Comparison of ENCODE assay signal across 30 cellular contexts in the genomic region with DNA sequence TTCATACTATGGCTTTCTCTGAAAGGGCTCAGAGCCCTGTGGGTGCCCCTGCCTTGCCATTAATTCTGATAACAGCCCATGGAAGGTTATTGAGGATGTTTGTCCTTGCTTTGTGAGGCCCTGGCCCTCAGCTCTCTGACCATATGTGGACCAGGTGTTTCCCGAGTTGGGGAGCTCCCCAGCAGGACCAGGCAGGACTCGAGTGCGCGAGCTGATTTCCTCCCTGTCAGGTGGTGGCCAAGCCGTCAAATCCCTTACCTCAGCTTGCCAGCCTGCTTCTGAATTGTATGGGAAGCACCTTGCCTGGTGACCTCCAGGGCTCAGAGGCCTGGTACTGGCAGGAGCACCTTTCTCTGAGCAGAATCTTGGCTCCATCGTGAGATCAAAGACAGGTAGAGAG. TPM values are rescaled to one million over a fixed set of nuclear protein-coding genes. Genes with fewer than 3 reads are reported as not detected.
A peak's percentile ranks its signal among the peaks of the same experiment; 100 is the strongest.
DNase-seq lines count a peak whose midpoint lies in the region; ATAC-seq, FAIRE-seq and TF ChIP-seq lines count a peak whose summit lies in the region.
"Had no signal": no experiment of that assay in that cellular context is flagged by ENCODE, and none has a peak within 500 bp of the region (broad histone marks: within the 10 kb centered on the region; RNA-seq: fewer than 3 reads in every experiment).

No MANE protein-coding gene starts in this region.

- CTCF ChIA-PET in K562 (lab: Yijun Ruan, JAX; ENCODE audit: low intra/inter-chr PET ratio): no interaction called here

- no peak for TF ChIP-seq RAD21 in K562 (CRISPR knock-in tag; conservative IDR thresholded peaks at IDR 0.05 in 1 of 2, IDR thresholded peaks at IDR 0.05 in 1 of 2)

- no peak overlapping the region for H3K4me3 ChIP-seq in K562
- H3K4me3 ChIP-seq: HAP-1, SJCRH30 had no signal

- peak overlapping the region; percentile 54 for H3K27ac Mint-ChIP-seq in stimulated activated naive B cell treated with anti-CD40 and anti-IgM and Interleukin-4, amounts not matched to agents 10 μg/mL and 1 μg/mL and 100 μg/mL, for 72 hours
- H3K27ac Mint-ChIP-seq: CD8-positive, alpha-beta memory T cell; HFFc6; IgD-negative memory B cell had no signal

- H3K27ac ChIP-seq in K562 (ENCODE audit: extremely low read depth, low read depth, low read length): no peak overlapping the region
- H3K27ac ChIP-seq: 22Rv1, SJCRH30 had no signal

- no peak for TF ChIP-seq CTCF in K562 (IDR thresholded peaks at IDR 0.05 in 2 of 3, conservative IDR thresholded peaks at IDR 0.05 in 1 of 3; ENCODE audit: insufficient read depth in 2 of 3, low read depth in 1 of 3, low read length in 3 of 3)

- DNase-seq in NCI-H748 (lab: John Stamatoyannopoulos, UW; ENCODE audit: unreplicated experiment) (peak; percentile 2), NCI-H748 treated with DMSO at 0.1 percent for 48 hours (lab: John Stamatoyannopoulos, UW) (no peak), NCI-H146 treated with DMSO at 0.1 percent for 48 hours (lab: John Stamatoyannopoulos, UW; ENCODE audit: unreplicated experiment) (peak; percentile 12), K562 (ENCODE audit: extremely low read depth in 1 of 4, low spot score in 3 of 4) (no peak), KBM-7 (no peak), NOMO-1 (lab: John Stamatoyannopoulos, UW; ENCODE audit: unreplicated experiment in 2 of 2) (no peak)
- DNase-seq in stimulated activated naive B cell treated with anti-CD40 and anti-IgM and Interleukin-4, amounts not matched to agents 10 μg/mL and 1 μg/mL and 100 μg/mL, for 72 hours: no peak
- DNase-seq: BE2C; CD8-positive, alpha-beta memory T cell; DMS 273 treated with DMSO at 0.1 percent for 48 hours; DMS79; EL; GF-D8; HFFc6; Karpas-422; NCI-H1105; NCI-H1436 treated with DMSO at 0.1 percent for 48 hours; NCI-H2029; NCI-H446; NCI-H524 treated with DMSO at 0.1 percent for 48 hours; OCI-M1; SJCRH30 had no signal

- H3K4me1 ChIP-seq in K562 (replicated peaks in 1 of 2; ENCODE audit: control insufficient read depth in 2 of 2, insufficient read depth in 2 of 2, low read length in 2 of 2): peaks cover 2 to 12% of the 10 kb centered on the region in 2 experiments; a peak in 3 of 5 replicates
- H3K4me1 ChIP-seq: BE2C, HAP-1, SJCRH30 had no signal

- POLR2A ChIA-PET in K562 (lab: Yijun Ruan, JAX): interaction anchor here (1.0 to 1.1 kb wide), 2 partner anchors 13 to 18 kb away, joined by 5 read pairs; a partner anchor contains a TSS

- no peak for TF ChIP-seq POLR2A in K562 (conservative IDR thresholded peaks at IDR 0.05)

- no peak for FAIRE-seq in K562 (lab: Jason Lieb, UNC)
- FAIRE-seq: GM18507 had no signal

- H3K79me2 ChIP-seq in K562 (ENCODE audit: control insufficient read depth, insufficient read depth, low read length): no peaks in the 10 kb centered on the region

- no peak overlapping the region for H3K4me3 Mint-ChIP-seq in stimulated activated naive B cell treated with anti-CD40 and anti-IgM and Interleukin-4, amounts not matched to agents 10 μg/mL and 1 μg/mL and 100 μg/mL, for 72 hours
- H3K4me3 Mint-ChIP-seq: CD14-positive monocyte; CD8-positive, alpha-beta memory T cell; HFFc6; IgD-negative memory B cell had no signal

- no peak for TF ChIP-seq EP300 in K562 (IDR thresholded peaks at IDR 0.05; ENCODE audit: low read length)

- no TSS peak for BruUV-seq in K562 (replicated peaks; lab: Mats Ljungman, UMichigan)

- no peaks in the 10 kb centered on the region for H3K36me3 Mint-ChIP-seq in stimulated activated naive B cell treated with anti-CD40 and anti-IgM and Interleukin-4, amounts not matched to agents 10 μg/mL and 1 μg/mL and 100 μg/mL, for 72 hours
- H3K36me3 Mint-ChIP-seq: CD14-positive monocyte had no signal

- H3K9me3 ChIP-seq in K562 (replicated peaks; ENCODE audit: control insufficient read depth, insufficient read depth, low read depth, low read length): no peaks in the 10 kb centered on the region
- H3K9me3 ChIP-seq: BE2C, HAP-1, SJCRH30 had no signal

- H3K9me1 ChIP-seq in K562 (ENCODE audit: control insufficient read depth, insufficient read depth, low read length): no peaks in the 10 kb centered on the region

- H3K27me3 ChIP-seq in K562 (ENCODE audit: control insufficient read depth in 2 of 2, insufficient read depth in 2 of 2, low read length in 2 of 2): no peaks in the 10 kb centered on the region
- H3K27me3 ChIP-seq: BE2C, SJCRH30 had no signal

- no peaks in the 10 kb centered on the region for H3K27me3 Mint-ChIP-seq in stimulated activated naive B cell treated with anti-CD40 and anti-IgM and Interleukin-4, amounts not matched to agents 10 μg/mL and 1 μg/mL and 100 μg/mL, for 72 hours
- H3K27me3 Mint-ChIP-seq: IgD-negative memory B cell had no signal

- WGBS in K562 (ENCODE audit: insufficient coverage, low coverage, missing lambda C conversion rate): 58% methylated on average over 6 of the region's 6 CpGs

- H3K9ac ChIP-seq in K562 (ENCODE audit: insufficient read depth in 1 of 2, low read depth in 2 of 2, low read length in 2 of 2): peak overlapping the region in 1 of 2 experiments; percentile 15; a peak in 1 of 4 replicates

- H3K36me3 ChIP-seq in K562 (ENCODE audit: control insufficient read depth, insufficient read depth, low read length): no peaks in the 10 kb centered on the region
- H3K36me3 ChIP-seq: BE2C, HAP-1, SJCRH30 had no signal

- in situ Hi-C loops in K562 (cut with MboI): no loop called here
- in situ Hi-C loops in KBM-7 (cut with MboI; ENCODE audit: low pct_unique_long_range_greater_than_20kb, low sequenced_read_pairs): no loop called here

- ATAC-seq in K562: peak; percentile 15
- no peak for ATAC-seq in stimulated activated naive B cell treated with anti-CD40 and anti-IgM and Interleukin-4, amounts not matched to agents 10 μg/mL and 1 μg/mL and 100 μg/mL, for 72 hours (replicated peaks)
- ATAC-seq in GM18502 (IDR thresholded peaks at IDR 0.05; ENCODE audit: poor library complexity, unreplicated experiment): no peak
- ATAC-seq: Right ventricle myocardium inferior, SK-N-SH treated with all-trans-retinoic acid at 6 μM for 48 hours had no signal

- H3K4me2 ChIP-seq in K562 (ENCODE audit: insufficient read depth, low read length): no peak overlapping the region

- intact Hi-C loops in K562 (cut with micrococcal nuclease): no loop called here

- H3K9me3 Mint-ChIP-seq in stimulated activated naive B cell treated with anti-CD40 and anti-IgM and Interleukin-4, amounts not matched to agents 10 μg/mL and 1 μg/mL and 100 μg/mL, for 72 hours: no peaks in the 10 kb centered on the region
- H3K9me3 Mint-ChIP-seq: CD8-positive, alpha-beta memory T cell; HFFc6; IgD-negative memory B cell had no signal

- H3K4me1 Mint-ChIP-seq in stimulated activated naive B cell treated with anti-CD40 and anti-IgM and Interleukin-4, amounts not matched to agents 10 μg/mL and 1 μg/mL and 100 μg/mL, for 72 hours: peaks cover 12 to 16% of the 10 kb centered on the region in 2 donors
- H3K4me1 Mint-ChIP-seq: CD8-positive, alpha-beta memory T cell had no signal

- peak overlapping the region; percentile 83 for H2AFZ ChIP-seq in K562 (ENCODE audit: low read depth, low read length)

- no peaks in the 10 kb centered on the region for H4K20me1 ChIP-seq in K562 (replicated peaks; ENCODE audit: control insufficient read depth, insufficient read depth, low read length)

TF ChIP-seq in K562, 482 proteins besides CTCF, POLR2A, EP300 and RAD21 (continues in another document):
- TF ChIP-seq MTA3 (IDR thresholded peaks at IDR 0.05; ENCODE audit: borderline replicate concordance): no peak
- TF ChIP-seq ZEB2 (IDR thresholded peaks at IDR 0.05): no peak

RNA-seq across cellular contexts. Expression of a gene that starts 17.9 kb away (rescaled TPM):
- 30.3 and 54.4 TPM in 2 replicates for total RNA-seq in K562 (2011; cell fraction: chromatin; rRNA removed; ENCODE audit: low replicate concordance)
- total RNA-seq in K562 (2011; cell fraction: nucleolus; rRNA removed): 21.3 and 22.5 TPM in 2 replicates
- total RNA-seq in K562 (2011; cell fraction: nucleoplasm; rRNA removed): 40.9 and 49.1 TPM in 2 replicates
- total RNA-seq in K562 (2014; rRNA removed): 44.9 and 46.0 TPM in 2 replicates
- 62.3 and 72.5 TPM in 2 replicates for total RNA-seq in K562 (2014; rRNA removed; fragmentation: Illumina TruSeq; extraction: Trizol)
- 42.7 and 43.0 TPM in 2 replicates for total RNA-seq in K562 (2015; rRNA removed; fragmentation: Illumina TruSeq; extraction: Trizol)
- total RNA-seq in K562 (2021): 45.3 and 50.5 TPM in 2 replicates
- 35.6 and 49.1 TPM in 2 replicates for polyA plus RNA-seq in K562 (2011; rRNA removed)
- 19.9 and 37.9 TPM in 2 replicates for polyA plus RNA-seq in K562 (2011; cell fraction: cytosol; rRNA removed)
- 10.7 and 11.3 TPM in 2 replicates for polyA plus RNA-seq in K562 (2011; cell fraction: nucleus; rRNA removed)
- polyA plus RNA-seq in K562 (2012): 13.2 and 19.6 TPM in 2 replicates
- 35.7 and 39.9 TPM in 2 replicates for polyA plus RNA-seq in K562 (2014; fragmentation: Illumina TruSeq; extraction: Trizol)
- 10 to 100 TPM; 14.3 to 19.3 TPM for polyA plus RNA-seq in K562 (2014; fragmentation: Nextera tagmentation; extraction: Ambion mirVana)
- polyA plus RNA-seq in K562 (2014; rRNA removed): 44.6 and 46.1 TPM in 2 replicates
- polyA minus RNA-seq in K562 (2011; rRNA and poly(A)+ RNA removed): 55.7 and 62.4 TPM in 2 replicates
- 24.8 and 29.7 TPM in 2 replicates for polyA minus RNA-seq in K562 (2011; cell fraction: cytosol; rRNA and poly(A)+ RNA removed)
- 11.2 and 15.9 TPM in 2 replicates for polyA minus RNA-seq in K562 (2011; cell fraction: nucleus; rRNA and poly(A)+ RNA removed)

RNA-seq across cellular contexts. Expression of a gene that starts 45.4 kb away (rescaled TPM):
- 33.3 and 126 TPM in 2 replicates for total RNA-seq in K562 (2011; cell fraction: chromatin; rRNA removed; ENCODE audit: low replicate concordance)
- 45.1 and 46.9 TPM in 2 replicates for total RNA-seq in K562 (2011; cell fraction: nucleolus; rRNA removed)
- 88.2 and 158 TPM in 2 replicates for total RNA-seq in K562 (2011; cell fraction: nucleoplasm; rRNA removed)
- 412 and 510 TPM in 2 replicates for total RNA-seq in K562 (2014; rRNA removed)
- total RNA-seq in K562 (2014; rRNA removed; fragmentation: Illumina TruSeq; extraction: Trizol): 517 and 565 TPM in 2 replicates
- 394 and 426 TPM in 2 replicates for total RNA-seq in K562 (2015; rRNA removed; fragmentation: Illumina TruSeq; extraction: Trizol)
- 808 and 835 TPM in 2 replicates for total RNA-seq in K562 (2021)
- polyA plus RNA-seq in K562 (2011; rRNA removed): 812 and 877 TPM in 2 replicates
- 605 and 678 TPM in 2 replicates for polyA plus RNA-seq in K562 (2011; cell fraction: cytosol; rRNA removed)
- polyA plus RNA-seq in K562 (2011; cell fraction: nucleus; rRNA removed): 136 and 194 TPM in 2 replicates
- 834 and 880 TPM in 2 replicates for polyA plus RNA-seq in K562 (2012)
- 758 and 923 TPM in 2 replicates for polyA plus RNA-seq in K562 (2014; fragmentation: Illumina TruSeq; extraction: Trizol)
- polyA plus RNA-seq in K562 (2014; fragmentation: Nextera tagmentation; extraction: Ambion mirVana): 100 to 1,000 TPM; 543 to 591 TPM
- 975 and 1,083 TPM in 2 replicates for polyA plus RNA-seq in K562 (2014; rRNA removed)
- polyA minus RNA-seq in K562 (2011; rRNA and poly(A)+ RNA removed): 127 and 157 TPM in 2 replicates
- polyA minus RNA-seq in K562 (2011; cell fraction: cytosol; rRNA and poly(A)+ RNA removed): 116 and 160 TPM in 2 replicates
- 24.4 and 52.3 TPM in 2 replicates for polyA minus RNA-seq in K562 (2011; cell fraction: nucleus; rRNA and poly(A)+ RNA removed)

Comparison
In these comparisons a context has a peak if more than half of its experiments do, and no peak if none do; other contexts are left out.
1. DNase-seq: peak in NCI-H748 (single experiment) and NCI-H146 treated with DMSO at 0.1 percent for 48 hours (single experiment); none in NCI-H748 treated with DMSO at 0.1 percent for 48 hours (single experiment), K562 (0 of 4), stimulated activated naive B cell treated with anti-CD40 and anti-IgM and Interleukin-4, amounts not matched to agents 10 μg/mL and 1 μg/mL and 100 μg/mL, for 72 hours (single experiment), KBM-7 (single experiment) and NOMO-1 (0 of 2).